ENCODE assay signal across 25 cellular contexts in genomic region chr9:127210851-127211730, GRCh38. TPM values are rescaled to one million over a fixed set of nuclear protein-coding genes. Genes with fewer than 3 reads are reported as not detected.
DNase-seq lines count a peak whose midpoint lies in the region; ATAC-seq and TF ChIP-seq lines count a peak whose summit lies in the region.
"Had no signal": no experiment of that assay in that cellular context is flagged by ENCODE, and none has a peak within 500 bp of the region (broad histone marks: within the 10 kb centered on the region; RNA-seq: fewer than 3 reads in every experiment).

No MANE protein-coding gene starts in this region.

- H3K9me3 ChIP-seq in BE2C = no peaks in the 10 kb centered on the region
- H3K9me3 ChIP-seq in CD4-positive, CD25-positive, alpha-beta regulatory T cell (ENCODE audit: control insufficient read depth in 2 of 2, low read length in 2 of 2) = no peaks in the 10 kb centered on the region
- H3K9me3 ChIP-seq in CD8-positive, alpha-beta T cell (ENCODE audit: low read length) = no peaks in the 10 kb centered on the region
- H3K9me3 ChIP-seq: breast epithelium, left ventricle myocardium inferior, right lobe of liver, thoracic aorta had no signal

- H3K27me3 ChIP-seq in BE2C = no peaks in the 10 kb centered on the region
- no peaks in the 10 kb centered on the region for H3K27me3 ChIP-seq in CD4-positive, CD25-positive, alpha-beta regulatory T cell (ENCODE audit: control insufficient read depth, insufficient read depth, low read length)
- no peaks in the 10 kb centered on the region for H3K27me3 ChIP-seq in CD8-positive, alpha-beta T cell (ENCODE audit: insufficient read depth, low read length)
- H3K27me3 ChIP-seq: breast epithelium, right lobe of liver had no signal

- H3K27ac ChIP-seq in CD4-positive, CD25-positive, alpha-beta regulatory T cell (ENCODE audit: insufficient read depth, low read length, poor library complexity, severe bottlenecking) = no peak overlapping the region
- H3K27ac ChIP-seq in CD8-positive, alpha-beta T cell (ENCODE audit: low read depth, low read length) = no peak overlapping the region
- H3K27ac ChIP-seq: foreskin keratinocyte, HL-60, left ventricle myocardium inferior, right lobe of liver, RWPE1, thoracic aorta had no signal

- intact Hi-C loops in CD8-positive, alpha-beta T cell (cut with DNase I, micrococcal nuclease) = loop anchor here in 1 of 2 experiments (5.0 kb wide), 2 partner anchors 211 to 241 kb away; partner anchors contain the start of genes LRSAM1, RPL12 and ZNF79

- no peak for ATAC-seq in CD4-positive, CD25-positive, alpha-beta regulatory T cell (ENCODE audit: low read depth in 2 of 2)
- no peak for ATAC-seq in activated T-helper 17 cell treated with anti-CD3 and anti-CD28 coated beads, Interleukin-2, amount 50 U/mL, for 72 hours (replicated peaks)
- ATAC-seq in CD8-positive, alpha-beta T cell = no peak
- no peak for ATAC-seq in SK-N-SH treated with all-trans-retinoic acid at 6 μM for 48 hours
- ATAC-seq: foreskin keratinocyte had no signal

- DNase-seq in BE2C = no peak
- no peak for DNase-seq in CD4-positive, CD25-positive, alpha-beta regulatory T cell
- DNase-seq in mesenteric fat pad (ENCODE audit: low spot score) = peak; percentile 79
- DNase-seq in CD8-positive, alpha-beta T cell = no peak
- DNase-seq in hypothalamus (lab: John Stamatoyannopoulos, UW) = no peak
- DNase-seq: activated CD4-positive, alpha-beta T cell treated with anti-CD3 and anti-CD28 coated beads, Interleukin-2, amount 50 U/mL, for 48 hours; activated CD8-positive, alpha-beta memory T cell treated with anti-CD3 and anti-CD28 coated beads, Interleukin-2, amount 50 U/mL, for 48 hours; activated gamma-delta T cell; effector CD8-positive, alpha-beta T cell; foreskin keratinocyte; GF-D8; left ventricle myocardium inferior; midbrain; NCI-H1048; NCI-H1694 treated with DMSO at 0.1 percent for 48 hours; stimulated activated CD4-positive, alpha-beta T cell treated with anti-CD3 and anti-CD28 coated beads, Interleukin-4, amount 100 ng/mL, for 4 hours; stimulated activated naive CD4-positive, alpha-beta T cell had no signal

- H3K4me3 ChIP-seq in BE2C (ENCODE audit: low read depth, low read length) = no peak overlapping the region
- no peak overlapping the region for H3K4me3 ChIP-seq in CD4-positive, CD25-positive, alpha-beta regulatory T cell (ENCODE audit: low read depth, low read length)
- H3K4me3 ChIP-seq in CD8-positive, alpha-beta T cell (ENCODE audit: low read depth, low read length) = no peak overlapping the region
- H3K4me3 ChIP-seq: breast epithelium, left ventricle myocardium inferior, right lobe of liver, thoracic aorta had no signal

- H3K36me3 ChIP-seq in BE2C = no peaks in the 10 kb centered on the region
- H3K36me3 ChIP-seq in CD4-positive, CD25-positive, alpha-beta regulatory T cell (ENCODE audit: control insufficient read depth, insufficient read depth, low read length) = no peaks in the 10 kb centered on the region
- H3K36me3 ChIP-seq in CD8-positive, alpha-beta T cell (ENCODE audit: insufficient read depth, low read length) = no peaks in the 10 kb centered on the region
- H3K36me3 ChIP-seq: breast epithelium, left ventricle myocardium inferior, right lobe of liver, thoracic aorta had no signal

- H3K27me3 Mint-ChIP-seq in CD4-positive, CD25-positive, alpha-beta regulatory T cell = peaks cover 9% of the 10 kb centered on the region
- H3K27me3 Mint-ChIP-seq in activated T-helper 17 cell treated with anti-CD3 and anti-CD28 coated beads, Interleukin-2, amount 50 U/mL, for 72 hours = no peaks in the 10 kb centered on the region
- H3K27me3 Mint-ChIP-seq in CD8-positive, alpha-beta T cell (ENCODE audit: low read depth) = peaks cover 13% of the 10 kb centered on the region

- 0 out of 2 replicates have a peak, but pooled peaks cover 2% of the 10 kb centered on the region for H3K4me1 ChIP-seq in BE2C
- H3K4me1 ChIP-seq in CD4-positive, CD25-positive, alpha-beta regulatory T cell (ENCODE audit: control insufficient read depth, insufficient read depth, low read length, poor library complexity, severe bottlenecking) = no peaks in the 10 kb centered on the region
- H3K4me1 ChIP-seq in CD8-positive, alpha-beta T cell (ENCODE audit: insufficient read depth, low read length) = no peaks in the 10 kb centered on the region
- H3K4me1 ChIP-seq: breast epithelium, foreskin keratinocyte, right lobe of liver had no signal

- CTCF ChIA-PET in CD8-positive, alpha-beta T cell (lab: Charles Lee) = interaction anchor here (0.6 to 2.2 kb wide), 5 partner anchors 13 to 270 kb away, joined by 3 to 8 read pairs (median 3); partner anchors contain the start of gene RPL12

- H3K9me3 Mint-ChIP-seq in CD4-positive, CD25-positive, alpha-beta regulatory T cell = peaks cover 0 to 3% (median 0%) of the 10 kb centered on the region in 7 donors
- H3K9me3 Mint-ChIP-seq in activated T-helper 17 cell treated with anti-CD3 and anti-CD28 coated beads, Interleukin-2, amount 50 U/mL, for 72 hours = no peaks in the 10 kb centered on the region
- no peaks in the 10 kb centered on the region for H3K9me3 Mint-ChIP-seq in CD8-positive, alpha-beta T cell
- H3K9me3 Mint-ChIP-seq: nephron had no signal

- POLR2A ChIA-PET in CD8-positive, alpha-beta T cell (lab: Charles Lee) = interaction anchor here (0.7 kb wide), 1 partner anchor 271 kb away, joined by 3 read pairs; no protein-coding TSS in a partner anchor

- peak overlapping the region in 2 of 3 donors; percentile 49 to 59 for H3K27ac Mint-ChIP-seq in CD4-positive, CD25-positive, alpha-beta regulatory T cell
- H3K27ac Mint-ChIP-seq in activated T-helper 17 cell treated with anti-CD3 and anti-CD28 coated beads, Interleukin-2, amount 50 U/mL, for 72 hours = peak overlapping the region; percentile 0
- H3K27ac Mint-ChIP-seq in CD8-positive, alpha-beta T cell = no peak overlapping the region

- 0 out of 2 replicates have a peak, but pooled peaks have one; percentile 4 for TF ChIP-seq CTCF in BE2C (IDR thresholded peaks at IDR 0.05; ENCODE audit: low read depth, low read length)
- no peak for TF ChIP-seq CTCF in CD8-positive, alpha-beta T cell (IDR thresholded peaks at IDR 0.05)

- H3K4me3 Mint-ChIP-seq in CD4-positive, CD25-positive, alpha-beta regulatory T cell = no peak overlapping the region
- H3K4me3 Mint-ChIP-seq in activated T-helper 17 cell treated with anti-CD3 and anti-CD28 coated beads, Interleukin-2, amount 50 U/mL, for 72 hours = no peak overlapping the region
- H3K4me3 Mint-ChIP-seq in CD8-positive, alpha-beta T cell = no peak overlapping the region
- H3K4me3 Mint-ChIP-seq: nephron had no signal

- peaks cover 0 to 4% (median 2%) of the 10 kb centered on the region in 4 donors for H3K4me1 Mint-ChIP-seq in CD4-positive, CD25-positive, alpha-beta regulatory T cell
- H3K4me1 Mint-ChIP-seq in activated T-helper 17 cell treated with anti-CD3 and anti-CD28 coated beads, Interleukin-2, amount 50 U/mL, for 72 hours = no peaks in the 10 kb centered on the region
- H3K4me1 Mint-ChIP-seq in CD8-positive, alpha-beta T cell (ENCODE audit: low read depth) = peaks cover 3% of the 10 kb centered on the region

- peaks cover 5% of the 10 kb centered on the region for H3K36me3 Mint-ChIP-seq in CD4-positive, CD25-positive, alpha-beta regulatory T cell
- no peaks in the 10 kb centered on the region for H3K36me3 Mint-ChIP-seq in activated T-helper 17 cell treated with anti-CD3 and anti-CD28 coated beads, Interleukin-2, amount 50 U/mL, for 72 hours (ENCODE audit: low read depth)
- no peaks in the 10 kb centered on the region for H3K36me3 Mint-ChIP-seq in CD8-positive, alpha-beta T cell

TF ChIP-seq in SK-N-SH treated with all-trans-retinoic acid at 6 μM for 48 hours, 23 proteins besides CTCF, POLR2A, EP300 and RAD21 (continues in another document):
- TF ChIP-seq, protein P1, sequence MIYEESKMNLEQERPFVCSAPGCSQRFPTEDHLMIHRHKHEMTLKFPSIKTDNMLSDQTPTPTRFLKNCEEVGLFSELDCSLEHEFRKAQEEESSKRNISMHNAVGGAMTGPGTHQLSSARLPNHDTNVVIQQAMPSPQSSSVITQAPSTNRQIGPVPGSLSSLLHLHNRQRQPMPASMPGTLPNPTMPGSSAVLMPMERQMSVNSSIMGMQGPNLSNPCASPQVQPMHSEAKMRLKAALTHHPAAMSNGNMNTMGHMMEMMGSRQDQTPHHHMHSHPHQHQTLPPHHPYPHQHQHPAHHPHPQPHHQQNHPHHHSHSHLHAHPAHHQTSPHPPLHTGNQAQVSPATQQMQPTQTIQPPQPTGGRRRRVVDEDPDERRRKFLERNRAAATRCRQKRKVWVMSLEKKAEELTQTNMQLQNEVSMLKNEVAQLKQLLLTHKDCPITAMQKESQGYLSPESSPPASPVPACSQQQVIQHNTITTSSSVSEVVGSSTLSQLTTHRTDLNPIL (CRISPR knock-in tag; IDR thresholded peaks at IDR 0.05; ENCODE audit: low read depth) = no peak
- TF ChIP-seq CSRNP3 (CRISPR knock-in tag; IDR thresholded peaks at IDR 0.05) = no peak

RNA-seq across cellular contexts. Expression of gene GARNL3, which starts 53.5 kb away (rescaled TPM):
- polyA plus RNA-seq in BE2C (2012; ENCODE audit: insufficient read depth, insufficient read length, low read depth) = 6.8 TPM
- 4.3 TPM for total RNA-seq in CD4-positive, CD25-positive, alpha-beta regulatory T cell
- polyA plus RNA-seq in CD4-positive, CD25-positive, alpha-beta regulatory T cell = under 1 TPM in 2 of 4 donors, not detected in 2; 0.69 to 0.99 TPM
- total RNA-seq in activated T-helper 17 cell treated with anti-CD3 and anti-CD28 coated beads, Interleukin-2, amount 50 U/mL, for 72 hours = 1 to 10 TPM; 2.8 to 5.1 TPM
- total RNA-seq in mesenteric fat pad = 5.6 TPM
- total RNA-seq in CD8-positive, alpha-beta T cell = under 1 TPM; 0.49 to 0.72 TPM
